Comparison of ENCODE assay signal across 25 cellular contexts in genomic region chr5:76675364-76675763, GRCh38. TPM values are rescaled to one million over a fixed set of nuclear protein-coding genes. Genes with fewer than 3 reads are reported as not detected.
"Had no signal": no experiment of that assay in that cellular context is flagged by ENCODE, and none has a peak within 500 bp of the region (broad histone marks: within the 10 kb centered on the region; RNA-seq: fewer than 3 reads in every experiment).

No MANE protein-coding gene starts in this region.

- H2AFZ ChIP-seq: neural progenitor cell, parathyroid adenoma had no signal

- H3K4me2 ChIP-seq: neural progenitor cell had no signal

- H3K4me1 ChIP-seq: neural progenitor cell, parathyroid adenoma, psoas muscle, sigmoid colon, spleen, suprapubic skin, tibial artery had no signal

- H3K9me3 ChIP-seq: neutrophil, psoas muscle, sigmoid colon, spleen, suprapubic skin, thoracic aorta, tibial artery, upper lobe of right lung had no signal

- H3K27me3 ChIP-seq: neural progenitor cell, neutrophil, sigmoid colon, spleen, suprapubic skin, tibial artery, upper lobe of right lung had no signal

- H3K36me3 ChIP-seq: neural progenitor cell, sigmoid colon, thoracic aorta, tibial artery had no signal

- H3K27ac ChIP-seq: neural progenitor cell, neutrophil, parathyroid adenoma, psoas muscle, suprapubic skin, thoracic aorta, tibial artery, upper lobe of right lung had no signal

- H3K9ac ChIP-seq: neural progenitor cell, parathyroid adenoma had no signal

- DNase-seq: hypothalamus; immature natural killer cell; kidney; mesendoderm; naive B cell; natural killer cell; nephron progenitor cell; occipital lobe; psoas muscle; right cardiac atrium; sigmoid colon; small intestine; spleen; stimulated activated CD4-positive, alpha-beta T cell treated with anti-CD3 and anti-CD28 coated beads, Interleukin-4, amount 100 ng/mL, for 24 hours; stimulated activated naive CD4-positive, alpha-beta T cell; tibial artery; trophoblast cell; upper lobe of right lung had no signal

- H3K4me3 ChIP-seq: lung, neural progenitor cell, psoas muscle, sigmoid colon, spleen, suprapubic skin, thoracic aorta, tibial artery, upper lobe of right lung had no signal

- ATAC-seq: natural killer cell; psoas muscle; right cardiac atrium; stimulated activated effector memory CD8-positive, alpha-beta T cell treated with anti-CD3 and anti-CD28 coated beads, Interleukin-12 subunit alpha, Interleukin-12 subunit beta, amount 100 ng/mL, for 72 hours; upper lobe of right lung had no signal

RNA-seq across cellular contexts. Expression of gene F2RL2, which starts 52.2 kb away (rescaled TPM):
- total RNA-seq: natural killer cell, psoas muscle had no signal
- polyA plus RNA-seq: psoas muscle had no signal
